9 cellular contexts compared by ENCODE assay signal in the genomic region with DNA sequence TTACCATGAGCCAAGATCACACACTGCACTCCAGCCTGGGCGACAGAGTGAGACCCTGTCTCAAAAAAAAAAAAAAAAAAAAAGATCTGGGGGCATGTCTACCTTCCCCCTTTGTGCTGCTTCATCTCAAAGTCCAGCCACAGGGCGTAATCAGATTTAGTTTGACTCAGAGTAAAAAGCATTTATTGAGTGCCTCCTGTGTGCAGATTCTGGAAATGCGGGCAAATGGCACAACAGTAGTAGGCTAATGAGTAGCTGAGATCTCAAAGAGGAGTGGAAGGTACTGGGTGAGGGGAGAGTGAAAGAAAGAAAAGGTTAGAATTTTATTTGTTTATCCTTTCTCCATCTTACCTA. TPM values are rescaled to one million over a fixed set of nuclear protein-coding genes. Genes with fewer than 3 reads are reported as not detected.
DNase-seq lines count a peak whose midpoint lies in the region; ATAC-seq and TF ChIP-seq lines count a peak whose summit lies in the region.
"Had no signal": no experiment of that assay in that cellular context is flagged by ENCODE, and none has a peak within 500 bp of the region (broad histone marks: within the 10 kb centered on the region; RNA-seq: fewer than 3 reads in every experiment).

No MANE protein-coding gene starts in this region.

- H3K4me1 Mint-ChIP-seq in brain = peaks cover 97% of the 10 kb centered on the region

- H3K36me3 ChIP-seq in heart right ventricle (no peaks in the 10 kb centered on the region), lung (ENCODE audit: control insufficient read depth in 2 of 2, insufficient read depth in 2 of 2, low read length in 2 of 2) (no peaks in the 10 kb centered on the region), urinary bladder (ENCODE audit: insufficient read depth) (no peaks in the 10 kb centered on the region)

- no peaks in the 10 kb centered on the region for H3K36me3 Mint-ChIP-seq in brain

- peak in 2 of 9 donors; percentile 18 to 26 for TF ChIP-seq CTCF in heart right ventricle (IDR thresholded peaks at IDR 0.05)
- peak in 1 of 2 experiments; percentile 15 for TF ChIP-seq CTCF in brain (conservative IDR thresholded peaks at IDR 0.05)
- no peak for TF ChIP-seq CTCF in lung (IDR thresholded peaks at IDR 0.05; ENCODE audit: control extremely low read depth, extremely low read depth)

- H3K4me3 ChIP-seq in heart right ventricle (peak overlapping the region in 1 of 10 donors; percentile 17), lung (no peak overlapping the region), urinary bladder (ENCODE audit: low read depth, low read length) (no peak overlapping the region)

- H3K9me3 ChIP-seq in heart right ventricle = no peaks in the 10 kb centered on the region
- H3K9me3 ChIP-seq in lung (ENCODE audit: control insufficient read depth in 2 of 2, insufficient read depth in 1 of 2, low read length in 1 of 2) = no peaks in the 10 kb centered on the region

- H3K27me3 ChIP-seq in heart right ventricle = no peaks in the 10 kb centered on the region
- no peaks in the 10 kb centered on the region for H3K27me3 ChIP-seq in lung (ENCODE audit: control insufficient read depth, insufficient read depth)

- 74 to 86% methylated on average over 3 of the region's 3 CpGs for WGBS in heart right ventricle, 2 donors
- 92 to 96% methylated on average over 3 of the region's 3 CpGs for WGBS in lung, 2 donors
- 92% methylated on average over 3 of the region's 3 CpGs for WGBS in urinary bladder

- H3K27me3 Mint-ChIP-seq in brain = peaks cover 2% of the 10 kb centered on the region

- intact Hi-C loops in heart right ventricle (cut with DNase I) = no loop called here
- intact Hi-C loops in left cardiac atrium (cut with DNase I) = no loop called here

- peaks cover 0 to 2% (median 0%) of the 10 kb centered on the region in 5 experiments for H3K9me3 Mint-ChIP-seq in brain

- peak overlapping the region; percentile 88 to 98 (median 96) for H3K27ac Mint-ChIP-seq in brain

- ATAC-seq in heart right ventricle (no peak), left cardiac atrium (no peak), lung (ENCODE audit: insufficient read depth, low FRiP score) (no peak)

- DNase-seq in heart right ventricle (no peak), left cardiac atrium (no peak), lung (ENCODE audit: low spot score) (no peak), NCI-H446 (lab: John Stamatoyannopoulos, UW) (no peak), T-helper 9 cell (no peak), SHP77 (lab: John Stamatoyannopoulos, UW) (no peak)

- H3K4me1 ChIP-seq in heart right ventricle = peaks cover 57 to 100% (median 95%) of the 10 kb centered on the region in 9 donors
- H3K4me1 ChIP-seq in lung (ENCODE audit: control insufficient read depth in 2 of 2, insufficient read depth in 2 of 2, low read length in 2 of 2) = peaks cover 23% of the 10 kb centered on the region in 2 donors
- no peaks in the 10 kb centered on the region for H3K4me1 ChIP-seq in urinary bladder (ENCODE audit: insufficient read depth)

- H3K27ac ChIP-seq in heart right ventricle (peak overlapping the region; percentile 77 to 99 (median 93)), lung (ENCODE audit: low read depth in 1 of 2, low read length in 1 of 2) (peak overlapping the region; percentile 61 to 86), urinary bladder (ENCODE audit: low read depth) (peak overlapping the region; percentile 79)
- H3K27ac ChIP-seq: KMS-11 had no signal

- H3K4me3 Mint-ChIP-seq in brain = no peak overlapping the region

RNA-seq across cellular contexts. Expression of a gene that starts 9.1 kb away (rescaled TPM):
- total RNA-seq in heart right ventricle = 10 to 100 TPM in 7 of 10 donors, 1 to 10 TPM in 3; 5.5 to 41.3 (median 29.9) TPM
- 10 to 100 TPM in 1 of 2 donors, 1 to 10 TPM in 1; 7.1 to 24.4 TPM for polyA plus RNA-seq in heart right ventricle
- total RNA-seq in left cardiac atrium = 10 to 100 TPM; 17.1 to 19.5 TPM
- 43.8 TPM for polyA plus RNA-seq in brain (ENCODE audit: insufficient read depth, low read depth, low replicate concordance)
- total RNA-seq in lung = 10 to 100 TPM in 1 of 2 donors, 1 to 10 TPM in 1; 3.2 to 19.4 TPM
- polyA plus RNA-seq in lung = 10 to 100 TPM in 1 of 2 donors, 1 to 10 TPM in 1; 8.7 to 19.6 TPM
- total RNA-seq in urinary bladder = 2.0 TPM
- 18.1 TPM for polyA plus RNA-seq in urinary bladder

RNA-seq across cellular contexts. Expression of a gene that starts 12.3 kb away (rescaled TPM):
- total RNA-seq in heart right ventricle (10 to 100 TPM; 26.3 to 57.4 (median 37.7) TPM), left cardiac atrium (10 to 100 TPM; 54.0 to 57.8 TPM), lung (100 to 1,000 TPM in 1 of 2 donors, 10 to 100 TPM in 1; 84.8 to 111 TPM), urinary bladder (81.3 TPM)
- polyA plus RNA-seq in heart right ventricle (10 to 100 TPM; 45.5 to 65.0 TPM), brain (ENCODE audit: insufficient read depth, low read depth, low replicate concordance) (94.4 TPM), lung (10 to 100 TPM; 73.2 to 84.6 TPM), urinary bladder (70.9 TPM)

RNA-seq across cellular contexts. Expression of a gene that starts 30.9 kb away (rescaled TPM):
- total RNA-seq in heart right ventricle (10 to 100 TPM; 39.9 to 56.8 (median 43.7) TPM), left cardiac atrium (10 to 100 TPM; 49.6 to 53.1 TPM), lung (10 to 100 TPM; 74.8 to 85.5 TPM), urinary bladder (45.4 TPM)
- polyA plus RNA-seq in heart right ventricle (10 to 100 TPM; 21.3 to 41.0 TPM), brain (ENCODE audit: insufficient read depth, low read depth, low replicate concordance) (150 TPM), lung (10 to 100 TPM; 37.2 to 47.8 TPM), urinary bladder (64.2 TPM)

RNA-seq across cellular contexts. Expression of a gene that starts 46.7 kb away (rescaled TPM):
- total RNA-seq in heart right ventricle (100 to 1,000 TPM in 1 of 10 donors, 10 to 100 TPM in 9; 59.8 to 102 (median 69.7) TPM), left cardiac atrium (10 to 100 TPM; 54.4 to 77.9 TPM), lung (10 to 100 TPM; 41.3 to 55.9 TPM), urinary bladder (35.5 TPM)
- polyA plus RNA-seq in heart right ventricle (10 to 100 TPM; 29.8 to 44.2 TPM), brain (ENCODE audit: insufficient read depth, low read depth, low replicate concordance) (176 TPM), lung (10 to 100 TPM; 28.5 to 33.6 TPM), urinary bladder (76.3 TPM)

RNA-seq across cellular contexts. Expression of a gene that starts 55.2 kb away (rescaled TPM):
- total RNA-seq in heart right ventricle = 10 to 100 TPM; 46.7 to 63.2 (median 58.4) TPM
- 10 to 100 TPM; 47.2 to 75.6 TPM for polyA plus RNA-seq in heart right ventricle
- total RNA-seq in left cardiac atrium = 10 to 100 TPM; 44.0 to 56.4 TPM
- 95.0 TPM for polyA plus RNA-seq in brain (ENCODE audit: insufficient read depth, low read depth, low replicate concordance)
- total RNA-seq in lung = 10 to 100 TPM; 69.9 to 82.3 TPM
- 100 to 1,000 TPM in 1 of 2 donors, 10 to 100 TPM in 1; 48.2 to 149 TPM for polyA plus RNA-seq in lung
- 45.8 TPM for total RNA-seq in urinary bladder
- polyA plus RNA-seq in urinary bladder = 52.4 TPM
